In genomic region chr2:240462073-240462703, GRCh38 we compare ENCODE assay signal across 15 cellular contexts. TPM values are rescaled to one million over a fixed set of nuclear protein-coding genes. Genes with fewer than 3 reads are reported as not detected.
DNase-seq lines count a peak whose midpoint lies in the region; ATAC-seq and TF ChIP-seq lines count a peak whose summit lies in the region.
"Had no signal": no experiment of that assay in that cellular context is flagged by ENCODE, and none has a peak within 500 bp of the region (broad histone marks: within the 10 kb centered on the region; RNA-seq: fewer than 3 reads in every experiment).

No MANE protein-coding gene starts in this region.

- H3K36me3 Mint-ChIP-seq in activated B cell treated with CpG ODN at 0.5 μM for 24 hours (ENCODE audit: low read depth) = no peaks in the 10 kb centered on the region

- intact Hi-C loops in activated B cell treated with CpG ODN at 0.5 μM for 24 hours (cut with micrococcal nuclease) (no loop called here), left colon (cut with DNase I, micrococcal nuclease) (no loop called here), sigmoid colon (cut with DNase I) (no loop called here)

- no peak overlapping the region for H3K4me3 ChIP-seq in sigmoid colon
- H3K4me3 ChIP-seq: gastroesophageal sphincter had no signal

- TF ChIP-seq CTCF in activated B cell treated with CpG ODN at 0.5 μM for 24 hours (IDR thresholded peaks at IDR 0.05) (no peak), sigmoid colon (IDR thresholded peaks at IDR 0.05) (no peak), GM13976 (IDR thresholded peaks at IDR 0.05; ENCODE audit: borderline replicate concordance, control extremely low read depth, extremely low read depth, insufficient read depth, missing control alignments) (no peak)

- CTCF ChIA-PET in activated B cell treated with CpG ODN at 0.5 μM for 24 hours (lab: Charles Lee) = no interaction called here

- H3K27me3 Mint-ChIP-seq in activated B cell treated with CpG ODN at 0.5 μM for 24 hours = no peaks in the 10 kb centered on the region

- in situ Hi-C loops in GM13976 (cut with MboI; ENCODE audit: low sequenced_read_pairs, unreplicated experiment) = no loop called here

- no peak for TF ChIP-seq POLR2A in sigmoid colon (IDR thresholded peaks at IDR 0.05)

- no peak overlapping the region for H3K4me3 Mint-ChIP-seq in activated B cell treated with CpG ODN at 0.5 μM for 24 hours
- H3K4me3 Mint-ChIP-seq: T-helper 1 cell treated with Interleukin-12 subunit alpha and Interleukin-12 subunit beta and Interleukin-4 antibody, amounts not matched to agents 30 μg/mL and 1 μg/mL, for 36 hours had no signal

- WGBS in sigmoid colon, 2 donors = 93 to 94% methylated on average over 41 of the region's 41 CpGs

- no peak overlapping the region for H3K27ac Mint-ChIP-seq in activated B cell treated with CpG ODN at 0.5 μM for 24 hours
- H3K27ac Mint-ChIP-seq: T-helper 1 cell treated with Interleukin-12 subunit alpha and Interleukin-12 subunit beta and Interleukin-4 antibody, amounts not matched to agents 30 μg/mL and 1 μg/mL, for 36 hours had no signal

- ATAC-seq in activated B cell treated with CpG ODN at 0.5 μM for 24 hours (ENCODE audit: low read depth) = no peak
- ATAC-seq in left colon = no peak
- ATAC-seq in GM18907 (IDR thresholded peaks at IDR 0.05; ENCODE audit: unreplicated experiment) = no peak
- no peak for ATAC-seq in GM21367 (IDR thresholded peaks at IDR 0.05; ENCODE audit: unreplicated experiment)
- ATAC-seq: gastroesophageal sphincter had no signal

- DNase-seq in activated T-cell treated with anti-CD3 and anti-CD28 coated beads, Interleukin-2, amount 50 U/mL, for 1 hour = peak; percentile 16
- DNase-seq in activated T-cell treated with anti-CD3 and anti-CD28 coated beads for 4 hours (no peak), activated B cell treated with CpG ODN at 0.5 μM for 24 hours (peak; percentile 11), left colon (peak; percentile 2 to 20), sigmoid colon (peak; percentile 48), GM13976 (ENCODE audit: low spot score) (no peak)
- DNase-seq: activated CD4-positive, alpha-beta T cell treated with anti-CD3 and anti-CD28 coated beads, Interleukin-2, amount 50 U/mL, for 4 hours; caudate nucleus; NCI-H187; NCI-H526 treated with DMSO at 0.1 percent for 48 hours; retina had no signal

- no peaks in the 10 kb centered on the region for H3K4me1 Mint-ChIP-seq in activated B cell treated with CpG ODN at 0.5 μM for 24 hours

- no peaks in the 10 kb centered on the region for H3K4me1 ChIP-seq in sigmoid colon
- H3K4me1 ChIP-seq: gastroesophageal sphincter had no signal

- no peak overlapping the region for H3K27ac ChIP-seq in sigmoid colon
- H3K27ac ChIP-seq: gastroesophageal sphincter had no signal

- H3K27me3 ChIP-seq in sigmoid colon = no peaks in the 10 kb centered on the region
- H3K27me3 ChIP-seq: gastroesophageal sphincter had no signal

- POLR2A ChIA-PET in activated B cell treated with CpG ODN at 0.5 μM for 24 hours (lab: Charles Lee) = no interaction called here

- H3K36me3 ChIP-seq in sigmoid colon = peaks cover 0 to 54% (median 12%) of the 10 kb centered on the region in 4 donors

- no peak for TF ChIP-seq EP300 in sigmoid colon (IDR thresholded peaks at IDR 0.05)

- H3K9me3 ChIP-seq in sigmoid colon = no peaks in the 10 kb centered on the region
- H3K9me3 ChIP-seq: gastroesophageal sphincter had no signal

- H3K9me3 Mint-ChIP-seq in activated B cell treated with CpG ODN at 0.5 μM for 24 hours = no peaks in the 10 kb centered on the region
- H3K9me3 Mint-ChIP-seq: T-helper 1 cell treated with Interleukin-12 subunit alpha and Interleukin-12 subunit beta and Interleukin-4 antibody, amounts not matched to agents 30 μg/mL and 1 μg/mL, for 36 hours had no signal

RNA-seq across cellular contexts. Expression of gene GPC1, which starts 26.7 kb away (rescaled TPM):
- total RNA-seq in activated B cell treated with CpG ODN at 0.5 μM for 24 hours (1.1 and 1.9 TPM in 2 replicates), left colon (10 to 100 TPM; 10.4 to 20.0 TPM), sigmoid colon (10 to 100 TPM in 3 of 4 donors, 1 to 10 TPM in 1; 7.2 to 30.7 (median 23.7) TPM)
- 10 to 100 TPM in 1 of 3 donors, 1 to 10 TPM in 2; 3.0 to 15.8 (median 7.2) TPM for polyA plus RNA-seq in sigmoid colon

Comparison
In these comparisons a context has a peak if more than half of its experiments do, and no peak if none do; other contexts are left out.
1. DNase-seq: peak in activated T-cell treated with anti-CD3 and anti-CD28 coated beads, Interleukin-2, amount 50 U/mL, for 1 hour (single experiment), activated B cell treated with CpG ODN at 0.5 μM for 24 hours (single experiment), left colon (2 of 2) and sigmoid colon (single experiment); none in activated T-cell treated with anti-CD3 and anti-CD28 coated beads for 4 hours (single experiment) and GM13976 (single experiment).